11 cellular contexts compared by ENCODE assay signal in the genomic region with DNA sequence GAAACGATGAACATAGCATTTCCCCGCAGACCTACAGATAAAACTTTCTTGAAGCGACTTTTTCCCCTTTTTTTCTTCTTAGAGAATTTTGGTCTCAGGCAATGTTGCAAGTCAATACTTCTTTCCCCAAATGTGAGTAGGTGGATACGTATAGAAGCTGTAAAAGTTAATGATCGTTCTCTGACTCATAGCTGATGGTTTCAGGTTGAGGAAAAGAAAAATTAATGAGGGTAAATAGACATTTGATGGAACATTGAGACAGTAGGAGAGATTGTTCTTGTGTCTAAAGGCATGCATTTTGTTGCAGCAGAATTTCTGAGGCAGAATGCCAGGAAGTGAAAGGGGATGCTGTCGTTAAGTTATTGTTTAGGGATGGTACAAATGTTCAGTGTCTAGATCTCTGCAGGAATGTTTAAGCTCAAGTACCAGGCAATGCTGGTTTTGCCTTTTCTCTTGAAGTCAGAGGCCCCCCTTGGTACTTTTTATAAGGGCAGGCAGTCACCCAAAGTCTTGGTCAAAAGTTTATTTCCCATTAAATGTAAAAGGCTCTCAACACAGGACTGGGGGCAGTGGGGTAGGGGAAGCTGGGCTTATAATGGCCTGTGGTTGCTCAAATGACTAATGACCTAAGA. TPM values are rescaled to one million over a fixed set of nuclear protein-coding genes. Genes with fewer than 3 reads are reported as not detected.
DNase-seq lines count a peak whose midpoint lies in the region; ATAC-seq, FAIRE-seq and TF ChIP-seq lines count a peak whose summit lies in the region.
"Had no signal": no experiment of that assay in that cellular context is flagged by ENCODE, and none has a peak within 500 bp of the region (broad histone marks: within the 10 kb centered on the region; RNA-seq: fewer than 3 reads in every experiment).

No MANE protein-coding gene starts in this region.

- H3K27me3 Mint-ChIP-seq in nephron progenitor cell (ENCODE audit: low read depth, poor library complexity), result peaks cover 2% of the 10 kb centered on the region

- peaks cover 92% of the 10 kb centered on the region for H3K4me1 Mint-ChIP-seq in nephron progenitor cell

- no peak overlapping the region for H3K27ac Mint-ChIP-seq in nephron progenitor cell
- H3K27ac Mint-ChIP-seq: activated naive CD8-positive, alpha-beta T cell had no signal

- no peak overlapping the region for H3K4me3 ChIP-seq in OCI-LY1 (ENCODE audit: low read depth, low read length, poor library complexity, severe bottlenecking)
- H3K4me3 ChIP-seq in endothelial cell of umbilical vein (replicated peaks in 1 of 3; ENCODE audit: insufficient read depth in 1 of 3, low read depth in 1 of 3, low read length in 3 of 3), result no peak overlapping the region
- no peak overlapping the region for H3K4me3 ChIP-seq in lower lobe of right lung

- CTCF ChIA-PET in endothelial cell of umbilical vein (lab: Charles Lee), result interaction anchor here (2.0 kb wide), 1 partner anchor 238 kb away, joined by 4 read pairs; no protein-coding TSS in a partner anchor

- H3K79me2 ChIP-seq in OCI-LY1 (ENCODE audit: insufficient read depth, low read length) (peaks cover 81% of the 10 kb centered on the region), endothelial cell of umbilical vein (ENCODE audit: control insufficient read depth, insufficient read depth, low read length) (peaks cover 49% of the 10 kb centered on the region)

- H3F3A ChIP-seq in OCI-LY1 (ENCODE audit: insufficient read depth, low read length), result no peaks in the 10 kb centered on the region

- FAIRE-seq in endothelial cell of umbilical vein (lab: Jason Lieb, UNC), result no peak

- H2AFZ ChIP-seq in OCI-LY1 (ENCODE audit: low read length) (no peak overlapping the region), endothelial cell of umbilical vein (ENCODE audit: low read depth, low read length) (no peak overlapping the region)

- H3K27me3 ChIP-seq in OCI-LY1 (ENCODE audit: insufficient read depth, low read length) (no peaks in the 10 kb centered on the region), endothelial cell of umbilical vein (ENCODE audit: control insufficient read depth in 2 of 2, insufficient read depth in 2 of 2, low read length in 2 of 2) (no peaks in the 10 kb centered on the region), lower lobe of right lung (ENCODE audit: low read depth) (no peaks in the 10 kb centered on the region)

- H3K9me2 ChIP-seq in OCI-LY1 (ENCODE audit: low read depth, low read length), result no peaks in the 10 kb centered on the region

- POLR2A ChIA-PET in endothelial cell of umbilical vein (lab: Charles Lee), result no interaction called here

- H3K36me3 ChIP-seq in OCI-LY1 (ENCODE audit: insufficient read depth, low read length) (peaks cover 28% of the 10 kb centered on the region; the same call in 1 of the 2 replicates), endothelial cell of umbilical vein (ENCODE audit: control insufficient read depth in 2 of 2, extremely low read depth in 1 of 2, insufficient read depth in 2 of 2, low read length in 2 of 2) (no peaks in the 10 kb centered on the region), lower lobe of right lung (no peaks in the 10 kb centered on the region)

- no TSS peak for BruUV-seq in endothelial cell of umbilical vein (replicated peaks; lab: Mats Ljungman, UMichigan)

- peak; percentile 15 for DNase-seq in Daoy (ENCODE audit: low read depth)
- no peak for DNase-seq in endothelial cell of umbilical vein (ENCODE audit: low read depth, low spot score)
- DNase-seq in nephron progenitor cell, result no peak
- DNase-seq in T-helper 9 cell, result no peak
- DNase-seq in NCI-H2171 (lab: John Stamatoyannopoulos, UW), result no peak
- no peak for DNase-seq in lower lobe of right lung
- no peak for DNase-seq in NCI-H510A treated with DMSO at 0.1 percent for 48 hours (lab: John Stamatoyannopoulos, UW)
- DNase-seq: activated CD4-positive, alpha-beta T cell treated with anti-CD3 and anti-CD28 coated beads, Interleukin-2, amount 50 U/mL, for 48 hours; SHP77 treated with DMSO at 0.1 percent for 48 hours had no signal

- H3K9ac ChIP-seq in OCI-LY1 (ENCODE audit: low read length), result no peak overlapping the region
- no peak overlapping the region for H3K9ac ChIP-seq in endothelial cell of umbilical vein (replicated peaks; ENCODE audit: extremely low read depth, insufficient read depth, low read length)

- no peaks in the 10 kb centered on the region for H4K20me1 ChIP-seq in OCI-LY1 (ENCODE audit: insufficient read depth, low read length)
- H4K20me1 ChIP-seq in endothelial cell of umbilical vein (replicated peaks; ENCODE audit: control insufficient read depth, extremely low read depth, insufficient read depth, low read length), result no peaks in the 10 kb centered on the region

- peaks cover 15% of the 10 kb centered on the region for H3K36me3 Mint-ChIP-seq in nephron progenitor cell (ENCODE audit: low read depth)

- no peaks in the 10 kb centered on the region for H3K9me3 Mint-ChIP-seq in nephron progenitor cell

- H3K4me3 Mint-ChIP-seq in nephron progenitor cell, result peak overlapping the region; percentile 93
- H3K4me3 Mint-ChIP-seq: activated naive CD8-positive, alpha-beta T cell had no signal

- ATAC-seq in lower lobe of right lung, result no peak

- intact Hi-C loops in endothelial cell of umbilical vein (cut with micrococcal nuclease) (no loop called here), lower lobe of right lung (cut with DNase I) (no loop called here)

- no peak for TF ChIP-seq CTCF in OCI-LY1 (IDR thresholded peaks at IDR 0.05; ENCODE audit: low read length)
- no peak for TF ChIP-seq CTCF in endothelial cell of umbilical vein (IDR thresholded peaks at IDR 0.05; ENCODE audit: extremely low read depth in 1 of 2, insufficient read depth in 1 of 2, low read depth in 1 of 2, low read length in 2 of 2)
- no peak for TF ChIP-seq CTCF in nephron progenitor cell (IDR thresholded peaks at IDR 0.05)
- TF ChIP-seq CTCF in lower lobe of right lung (IDR thresholded peaks at IDR 0.05), result no peak

- H3K4me1 ChIP-seq in OCI-LY1 (ENCODE audit: insufficient read depth, low read length, severe bottlenecking) (peaks cover 84% of the 10 kb centered on the region), endothelial cell of umbilical vein (ENCODE audit: control insufficient read depth, extremely low read depth, insufficient read depth, low read length) (peaks cover 48% of the 10 kb centered on the region), lower lobe of right lung (peaks cover 79% of the 10 kb centered on the region)

- H3K27ac ChIP-seq in OCI-LY1 (ENCODE audit: low read depth, low read length, poor library complexity, severe bottlenecking) (peak overlapping the region; percentile 32), endothelial cell of umbilical vein (ENCODE audit: insufficient read depth, low read depth, low read length) (no peak overlapping the region), lower lobe of right lung (no peak overlapping the region)

- TF ChIP-seq POLR2A in endothelial cell of umbilical vein (IDR thresholded peaks at IDR 0.05; ENCODE audit: low read depth, low read length), result no peak

- H3K4me2 ChIP-seq in OCI-LY1 (ENCODE audit: low read length) (peak overlapping the region; percentile 7; the same call in 1 of the 2 replicates), endothelial cell of umbilical vein (ENCODE audit: insufficient read depth, low read length) (peak overlapping the region; percentile 2)

- dilution Hi-C loops in endothelial cell of umbilical vein (cut with MboI; ENCODE audit: extremely low pct_ligation_motif_present, low sequenced_read_pairs), result no loop called here

- H3K9me3 ChIP-seq in OCI-LY1 (ENCODE audit: low read length), result no peaks in the 10 kb centered on the region
- H3K9me3 ChIP-seq in endothelial cell of umbilical vein (replicated peaks; ENCODE audit: control insufficient read depth, insufficient read depth, low read length), result no peaks in the 10 kb centered on the region
- H3K9me3 ChIP-seq in lower lobe of right lung, result no peaks in the 10 kb centered on the region

- no peaks in the 10 kb centered on the region for H3K9me1 ChIP-seq in endothelial cell of umbilical vein (replicated peaks; ENCODE audit: control insufficient read depth, extremely low read depth, insufficient read depth, low read length)

TF ChIP-seq in endothelial cell of umbilical vein, 7 proteins besides CTCF, POLR2A, EP300 and RAD21:
- TF ChIP-seq EZH2 (IDR thresholded peaks at IDR 0.05; ENCODE audit: borderline replicate concordance, low read depth, low read length, severe bottlenecking) (no peak), POLR2AphosphoS5 (IDR thresholded peaks at IDR 0.05; ENCODE audit: insufficient read depth, low read depth, low read length) (no peak), GATA2 (IDR thresholded peaks at IDR 0.05; ENCODE audit: insufficient read depth, insufficient read length, low read depth, low read length) (no peak), JUN (IDR thresholded peaks at IDR 0.05; ENCODE audit: borderline replicate concordance, insufficient read depth, insufficient read length, low read depth) (no peak), MYC (IDR thresholded peaks at IDR 0.05; ENCODE audit: low read depth, low read length) (no peak), MAX (IDR thresholded peaks at IDR 0.05; ENCODE audit: insufficient read depth, insufficient read length) (no peak), FOS (IDR thresholded peaks at IDR 0.05; ENCODE audit: borderline replicate concordance, insufficient read depth, low read length) (no peak)

RNA-seq across cellular contexts. Expression of gene TCF7L2, which starts 9.3 kb away (rescaled TPM):
- 0.60 and 1.9 TPM in 2 replicates for total RNA-seq in Daoy (2014; rRNA removed; shearing (Covaris generic))
- total RNA-seq in endothelial cell of umbilical vein, result 21.8 and 22.1 TPM in 2 replicates
- 5.9 and 9.9 TPM in 2 replicates for polyA plus RNA-seq in endothelial cell of umbilical vein
- 8.0 and 9.4 TPM in 2 replicates for polyA plus RNA-seq in endothelial cell of umbilical vein (2011; cell fraction: cytosol; rRNA removed)
- polyA plus RNA-seq in endothelial cell of umbilical vein (2011; cell fraction: nucleus; rRNA removed), result 19.5 and 25.5 TPM in 2 replicates
- 14.2 and 16.3 TPM in 2 replicates for polyA plus RNA-seq in endothelial cell of umbilical vein (2012)
- polyA minus RNA-seq in endothelial cell of umbilical vein, result 8.4 TPM in 2 replicates
- polyA minus RNA-seq in endothelial cell of umbilical vein (2011; cell fraction: cytosol; rRNA and poly(A)+ RNA removed), result 10.0 TPM
- polyA minus RNA-seq in endothelial cell of umbilical vein (2011; cell fraction: nucleus; rRNA and poly(A)+ RNA removed), result 34.3 and 37.1 TPM in 2 replicates
- total RNA-seq in lower lobe of right lung, result 71.2 TPM
